21 cellular contexts compared by ENCODE assay signal in genomic region chr15:61106886-61107285, GRCh38.
DNase-seq lines count a peak whose midpoint lies in the region; ATAC-seq and TF ChIP-seq lines count a peak whose summit lies in the region.
"Had no signal": no experiment of that assay in that cellular context is flagged by ENCODE, and none has a peak within 500 bp of the region (broad histone marks: within the 10 kb centered on the region; RNA-seq: fewer than 3 reads in every experiment).

No MANE protein-coding gene starts in this region.

- peak overlapping the region; percentile 82 for H3K4me2 ChIP-seq in OCI-LY3 (ENCODE audit: low read length)
- H3K4me2 ChIP-seq: A549; BLaER1 treated with 17β-estradiol and CSF1 and Interleukin-3, amounts not matched to agents 10 nM and 100 nM had no signal

- no peaks in the 10 kb centered on the region for H4K20me1 ChIP-seq in OCI-LY3 (ENCODE audit: insufficient read depth, low read length)
- H4K20me1 ChIP-seq: BLaER1 treated with 17β-estradiol and CSF1 and Interleukin-3, amounts not matched to agents 10 nM and 100 nM had no signal

- TF ChIP-seq CTCF in OCI-LY3 (IDR thresholded peaks at IDR 0.05; ENCODE audit: low read depth, low read length), result no peak

- ATAC-seq in HG02678 (IDR thresholded peaks at IDR 0.05; ENCODE audit: unreplicated experiment) (no peak), HG02981 (IDR thresholded peaks at IDR 0.05; ENCODE audit: unreplicated experiment) (no peak), GM21515 (IDR thresholded peaks at IDR 0.05; ENCODE audit: unreplicated experiment) (no peak)
- ATAC-seq: A549 had no signal

- peak overlapping the region; percentile 63 for H3K4me3 ChIP-seq in OCI-LY3 (ENCODE audit: low read length)
- H3K4me3 ChIP-seq: A549; BLaER1 treated with 17β-estradiol and CSF1 and Interleukin-3, amounts not matched to agents 10 nM and 100 nM; GM23248 had no signal

- H3K27me3 ChIP-seq in OCI-LY3 (ENCODE audit: low read depth, low read length), result 0 out of 2 replicates have a peak, but pooled peaks cover 2% of the 10 kb centered on the region
- H3K27me3 ChIP-seq: BE2C; BLaER1 treated with 17β-estradiol and CSF1 and Interleukin-3, amounts not matched to agents 10 nM and 100 nM had no signal

- peaks cover 8% of the 10 kb centered on the region; the same call in 1 of the 2 replicates for H3K9me3 ChIP-seq in OCI-LY3 (ENCODE audit: insufficient read depth, low read length)
- H3K9me3 ChIP-seq: A549, BE2C had no signal

- DNase-seq in inferior parietal cortex (ENCODE audit: extremely low spot score) (peak; percentile 35), occipital lobe (lab: John Stamatoyannopoulos, UW) (peak; percentile 58), EL (no peak)
- DNase-seq: 8988T; ACHN; AML-193; BE2C; CD4-positive, alpha-beta T cell; CD8-positive, alpha-beta memory T cell; DMS 273 treated with DMSO at 0.1 percent for 48 hours; DMS79; GF-D8; GM23248; H7; HCEC 1CT had no signal

- H3K27ac ChIP-seq in OCI-LY3 (ENCODE audit: low read length), result peak overlapping the region; percentile 88
- H3K27ac ChIP-seq: A549; BLaER1 treated with 17β-estradiol and CSF1 and Interleukin-3, amounts not matched to agents 10 nM and 100 nM; GM23248 had no signal

- H3K9ac ChIP-seq in OCI-LY3 (ENCODE audit: low read length), result peak overlapping the region; percentile 51
- H3K9ac ChIP-seq: BLaER1 treated with 17β-estradiol and CSF1 and Interleukin-3, amounts not matched to agents 10 nM and 100 nM; GM23248 had no signal

- no peaks in the 10 kb centered on the region for H3K79me2 ChIP-seq in OCI-LY3 (ENCODE audit: low read length)

- H3K4me1 ChIP-seq in OCI-LY3 (ENCODE audit: low read length), result peaks cover 67% of the 10 kb centered on the region
- H3K4me1 ChIP-seq: A549; BE2C; BLaER1 treated with 17β-estradiol and CSF1 and Interleukin-3, amounts not matched to agents 10 nM and 100 nM had no signal

- H3K36me3 ChIP-seq in OCI-LY3 (replicated peaks; ENCODE audit: low read depth, low read length), result peaks cover 6% of the 10 kb centered on the region
- H3K36me3 ChIP-seq: BE2C; BLaER1 treated with 17β-estradiol and CSF1 and Interleukin-3, amounts not matched to agents 10 nM and 100 nM had no signal

- peak overlapping the region; percentile 77 for H2AFZ ChIP-seq in OCI-LY3 (ENCODE audit: low read depth, low read length)
- H2AFZ ChIP-seq: GM23248 had no signal
